10 cellular contexts compared by ENCODE assay signal in the genomic region with DNA sequence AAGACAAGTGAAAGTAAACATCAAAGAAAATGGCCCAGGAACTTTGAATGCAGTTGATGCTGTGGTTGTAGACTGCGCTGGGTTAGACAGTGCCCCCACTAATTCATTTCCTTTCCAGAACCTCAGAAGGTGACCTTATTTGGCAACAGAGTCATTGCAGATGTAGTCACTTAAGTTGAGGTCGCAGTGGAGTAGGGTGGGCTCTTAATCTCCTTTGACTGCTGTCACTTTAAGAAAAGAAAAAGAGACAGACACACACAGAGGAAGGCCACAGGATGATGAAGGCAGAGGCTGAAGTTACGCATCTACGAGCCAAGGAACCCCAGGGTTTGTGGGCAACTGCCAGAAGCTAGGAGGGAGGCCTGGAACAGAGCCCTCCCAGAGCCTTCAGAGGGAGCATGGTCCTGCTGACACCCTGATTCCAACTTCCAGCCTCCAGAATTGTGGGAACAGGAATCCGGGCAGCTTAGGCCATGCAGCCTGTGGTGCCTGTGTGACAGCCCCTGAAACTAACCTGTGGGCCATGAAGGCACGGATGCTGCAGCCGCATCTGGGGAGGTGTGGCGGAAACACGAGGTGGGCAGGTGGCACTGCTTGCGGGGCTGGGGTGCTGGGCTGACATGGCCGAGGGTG.
DNase-seq lines count a peak whose midpoint lies in the region; ATAC-seq and TF ChIP-seq lines count a peak whose summit lies in the region.
"Had no signal": no experiment of that assay in that cellular context is flagged by ENCODE, and none has a peak within 500 bp of the region (broad histone marks: within the 10 kb centered on the region; RNA-seq: fewer than 3 reads in every experiment).

No MANE protein-coding gene starts in this region.

- H3K9ac ChIP-seq in Loucy (ENCODE audit: low read depth, low read length, poor library complexity, severe bottlenecking), result peak overlapping the region; percentile 77

- H3K9me2 ChIP-seq in Loucy (replicated peaks; ENCODE audit: low read depth, low read length), result no peaks in the 10 kb centered on the region

- no peak for TF ChIP-seq CTCF in Loucy (conservative IDR thresholded peaks at IDR 0.05; ENCODE audit: low read length)

- DNase-seq in activated naive CD4-positive, alpha-beta T cell treated with Interleukin-2 at 50 U/mL for 16 hours, result peak; percentile 16
- DNase-seq in stimulated activated CD8-positive, alpha-beta memory T cell treated with anti-CD3 and anti-CD28 coated beads, Interleukin-7, amount 100 ng/mL, for 48 hours (ENCODE audit: extremely low read depth in 1 of 2, low read depth in 1 of 2), result peak; percentile 24 to 49
- DNase-seq in NOMO-1 (lab: John Stamatoyannopoulos, UW; ENCODE audit: unreplicated experiment in 2 of 2) (no peak), OCI-M2 (lab: John Stamatoyannopoulos, UW; ENCODE audit: unreplicated experiment) (no peak)
- DNase-seq: NCI-H510A treated with DMSO at 0.1 percent for 48 hours had no signal

- H2AFZ ChIP-seq in Loucy (ENCODE audit: low read length), result peak overlapping the region; percentile 24; the same call in 1 of the 2 replicates

- H3K4me1 ChIP-seq in Loucy (ENCODE audit: insufficient read depth, low read length, poor library complexity, severe bottlenecking), result peaks cover 30% of the 10 kb centered on the region
- H3K4me1 ChIP-seq: breast epithelium had no signal

- ATAC-seq in GM19455 (IDR thresholded peaks at IDR 0.05; ENCODE audit: unreplicated experiment) (peak; percentile 69), HG02678 (IDR thresholded peaks at IDR 0.05; ENCODE audit: unreplicated experiment) (no peak), HG03025 (IDR thresholded peaks at IDR 0.05; ENCODE audit: low FRiP score, unreplicated experiment) (no peak)

- H3K9me3 ChIP-seq in Loucy (ENCODE audit: insufficient read depth, low read depth, low read length), result no peaks in the 10 kb centered on the region
- H3K9me3 ChIP-seq: breast epithelium had no signal

- no peaks in the 10 kb centered on the region for H4K20me1 ChIP-seq in Loucy (ENCODE audit: insufficient read depth, low read length, poor library complexity, severe bottlenecking)

- peak overlapping the region; percentile 71 for H3K4me3 ChIP-seq in Loucy (ENCODE audit: low read length, poor library complexity, severe bottlenecking)
- H3K4me3 ChIP-seq: breast epithelium had no signal

- H3K4me2 ChIP-seq in Loucy (ENCODE audit: low read depth, low read length, poor library complexity, severe bottlenecking), result peak overlapping the region; percentile 74

- H3K79me2 ChIP-seq in Loucy (ENCODE audit: insufficient read depth, low read length), result no peaks in the 10 kb centered on the region

- no peaks in the 10 kb centered on the region for H3K36me3 ChIP-seq in Loucy (ENCODE audit: insufficient read depth, low read length)
- H3K36me3 ChIP-seq: breast epithelium had no signal

- peaks cover 4% of the 10 kb centered on the region for H3F3A ChIP-seq in Loucy (ENCODE audit: low read depth)

- no peaks in the 10 kb centered on the region for H3K27me3 ChIP-seq in Loucy (ENCODE audit: insufficient read depth, low read length, poor library complexity, severe bottlenecking)
- H3K27me3 ChIP-seq: breast epithelium had no signal

Comparison
In these comparisons a context has a peak if more than half of its experiments do, and no peak if none do; other contexts are left out.
1. DNase-seq: peak in activated naive CD4-positive, alpha-beta T cell treated with Interleukin-2 at 50 U/mL for 16 hours (single experiment) and stimulated activated CD8-positive, alpha-beta memory T cell treated with anti-CD3 and anti-CD28 coated beads, Interleukin-7, amount 100 ng/mL, for 48 hours (2 of 2); none in NOMO-1 (0 of 2) and OCI-M2 (single experiment).